Comparison of ENCODE assay signal across 20 cellular contexts in genomic region chr12:40827923-40828592, GRCh38.
DNase-seq lines count a peak whose midpoint lies in the region; ATAC-seq and TF ChIP-seq lines count a peak whose summit lies in the region.
"Had no signal": no experiment of that assay in that cellular context is flagged by ENCODE, and none has a peak within 500 bp of the region (broad histone marks: within the 10 kb centered on the region; RNA-seq: fewer than 3 reads in every experiment).

No MANE protein-coding gene starts in this region.

- no peaks in the 10 kb centered on the region for H3K9me3 Mint-ChIP-seq in MCF 10A (ENCODE audit: unreplicated experiment)
- H3K9me3 Mint-ChIP-seq: activated CD8-positive, alpha-beta T cell treated with anti-CD3 and anti-CD28 coated beads for 36 hours; activated naive CD4-positive, alpha-beta T cell treated with anti-CD3 and anti-CD28 coated beads, Interleukin-2, amount 50 U/mL, for 24 hours; T-helper 1 cell treated with Interleukin-12 subunit alpha and Interleukin-12 subunit beta and Interleukin-4 antibody, amounts not matched to agents 30 μg/mL and 1 μg/mL, for 36 hours had no signal

- peaks cover 14% of the 10 kb centered on the region for H3K27me3 Mint-ChIP-seq in MCF 10A (ENCODE audit: insufficient read depth, unreplicated experiment)
- H3K27me3 Mint-ChIP-seq: activated CD8-positive, alpha-beta T cell treated with anti-CD3 and anti-CD28 coated beads for 36 hours; activated naive CD4-positive, alpha-beta T cell treated with anti-CD3 and anti-CD28 coated beads, Interleukin-2, amount 50 U/mL, for 24 hours; activated T-cell treated with anti-CD3 and anti-CD28 coated beads, Interleukin-2, amount 50 U/mL, for 24 hours; CD4-positive, CD25-positive, alpha-beta regulatory T cell had no signal

- H3K79me2 ChIP-seq in mammary epithelial cell (ENCODE audit: insufficient read depth, low read length): no peaks in the 10 kb centered on the region

- H3K4me2 ChIP-seq in mammary epithelial cell (ENCODE audit: insufficient read depth, low read depth, low read length): peak overlapping the region; percentile 47

- H3K4me1 ChIP-seq in mammary epithelial cell (ENCODE audit: insufficient read depth, low read length): peaks cover 23% of the 10 kb centered on the region
- no peaks in the 10 kb centered on the region for H3K4me1 ChIP-seq in vagina
- H3K4me1 ChIP-seq: spleen had no signal

- no peak overlapping the region for H3K27ac Mint-ChIP-seq in MCF 10A (ENCODE audit: low read depth, unreplicated experiment)
- H3K27ac Mint-ChIP-seq: activated CD8-positive, alpha-beta T cell treated with anti-CD3 and anti-CD28 coated beads for 36 hours; activated naive CD4-positive, alpha-beta T cell treated with anti-CD3 and anti-CD28 coated beads, Interleukin-2, amount 50 U/mL, for 24 hours; activated T-cell treated with anti-CD3 and anti-CD28 coated beads, Interleukin-2, amount 50 U/mL, for 24 hours; CD4-positive, CD25-positive, alpha-beta regulatory T cell; T-helper 1 cell treated with Interleukin-12 subunit alpha and Interleukin-12 subunit beta and Interleukin-4 antibody, amounts not matched to agents 30 μg/mL and 1 μg/mL, for 36 hours had no signal

- H3K4me3 ChIP-seq in mammary epithelial cell (replicated peaks in 1 of 3; ENCODE audit: insufficient read depth in 1 of 3, low read depth in 2 of 3, low read length in 3 of 3) (no peak overlapping the region), vagina (no peak overlapping the region)
- H3K4me3 ChIP-seq: spleen, testis had no signal

- BruUV-seq in mammary epithelial cell (replicated peaks; lab: Mats Ljungman, UMichigan) (no TSS peak), MCF 10A (replicated peaks; lab: Mats Ljungman, UMichigan) (no TSS peak)

- in situ Hi-C loops in mammary epithelial cell (cut with MboI; ENCODE audit: low sequenced_read_pairs in 2 of 2): no loop called here

- no peak for ATAC-seq in GM19328 (IDR thresholded peaks at IDR 0.05; ENCODE audit: unreplicated experiment)
- ATAC-seq: activated CD8-positive, alpha-beta T cell treated with anti-CD3 and anti-CD28 coated beads for 36 hours had no signal

- H3K27me3 ChIP-seq in mammary epithelial cell (ENCODE audit: insufficient read depth, low read length) (no peaks in the 10 kb centered on the region), layer of hippocampus (ENCODE audit: control insufficient read depth, insufficient read depth, low read length) (peaks cover 2% of the 10 kb centered on the region), vagina (no peaks in the 10 kb centered on the region)
- H3K27me3 ChIP-seq: spleen, testis had no signal

- TF ChIP-seq CTCF in mammary epithelial cell (conservative IDR thresholded peaks at IDR 0.05 in 1 of 2, IDR thresholded peaks at IDR 0.05 in 1 of 2; ENCODE audit: extremely low read depth in 1 of 2, insufficient read depth in 1 of 2, low read depth in 1 of 2, low read length in 2 of 2) (no peak), MCF 10A (IDR thresholded peaks at IDR 0.05; ENCODE audit: unreplicated experiment) (no peak), vagina (IDR thresholded peaks at IDR 0.05) (no peak)

- DNase-seq in mammary epithelial cell: no peak
- DNase-seq in MCF 10A (ENCODE audit: unreplicated experiment): no peak
- peak; percentile 88 for DNase-seq in cerebellar cortex (ENCODE audit: low spot score)
- no peak for DNase-seq in NOMO-1 treated with DMSO at 0.1 percent for 48 hours (lab: John Stamatoyannopoulos, UW; ENCODE audit: unreplicated experiment)
- DNase-seq in vagina (ENCODE audit: extremely low spot score in 2 of 2): no peak
- DNase-seq in stimulated activated CD8-positive, alpha-beta memory T cell treated with anti-CD3 and anti-CD28 coated beads, Interleukin-4, amount 100 ng/mL, for 48 hours: no peak
- DNase-seq: activated CD8-positive, alpha-beta T cell treated with anti-CD3 and anti-CD28 coated beads for 36 hours; activated T-cell treated with anti-CD3 and anti-CD28 coated beads, Interleukin-2, amount 50 U/mL, for 24 hours; CD4-positive, CD25-positive, alpha-beta regulatory T cell; cortex of kidney; foreskin fibroblast; Kasumi-1; NCI-H1105; Right ventricle myocardium superior; spleen; testis had no signal

- intact Hi-C loops in mammary epithelial cell (cut with micrococcal nuclease) (loop anchor here (5.0 kb wide), 1 partner anchor 136 kb away; the partner anchor contains the start of gene CNTN1), MCF 10A (cut with micrococcal nuclease) (no loop called here), vagina (cut with DNase I) (no loop called here)

- H3K36me3 ChIP-seq in mammary epithelial cell (ENCODE audit: insufficient read depth, low read length): no peaks in the 10 kb centered on the region
- no peaks in the 10 kb centered on the region for H3K36me3 ChIP-seq in vagina
- H3K36me3 ChIP-seq: spleen had no signal

- H3K9me3 ChIP-seq in mammary epithelial cell (replicated peaks; ENCODE audit: insufficient read depth, low read length) (no peaks in the 10 kb centered on the region), vagina (no peaks in the 10 kb centered on the region)
- H3K9me3 ChIP-seq: spleen, testis had no signal

- H3K27ac ChIP-seq in mammary epithelial cell (ENCODE audit: insufficient read depth, low read depth, low read length): no peak overlapping the region
- peak overlapping the region; percentile 1 for H3K27ac ChIP-seq in layer of hippocampus (ENCODE audit: low read depth, low read length)
- no peak overlapping the region for H3K27ac ChIP-seq in vagina
- H3K27ac ChIP-seq: spleen, testis had no signal

- dilution Hi-C loops in mammary epithelial cell (cut with HindIII; ENCODE audit: low sequenced_read_pairs): no loop called here

- no peak for TF ChIP-seq POLR2A in vagina (IDR thresholded peaks at IDR 0.05)

- 48% methylated on average over 12 of the region's 12 CpGs for WGBS in mammary epithelial cell (ENCODE audit: low coverage, missing lambda C conversion rate)

- CTCF ChIA-PET in mammary epithelial cell (lab: Charles Lee; ENCODE audit: low non-redundant PET): no interaction called here
- CTCF ChIA-PET in MCF 10A (lab: Yijun Ruan, JAX): no interaction called here

- H3K4me3 Mint-ChIP-seq in MCF 10A (ENCODE audit: unreplicated experiment): no peak overlapping the region
- H3K4me3 Mint-ChIP-seq: activated CD8-positive, alpha-beta T cell treated with anti-CD3 and anti-CD28 coated beads for 36 hours; activated naive CD4-positive, alpha-beta T cell treated with anti-CD3 and anti-CD28 coated beads, Interleukin-2, amount 50 U/mL, for 24 hours; activated T-cell treated with anti-CD3 and anti-CD28 coated beads, Interleukin-2, amount 50 U/mL, for 24 hours; CD4-positive, CD25-positive, alpha-beta regulatory T cell; T-helper 1 cell treated with Interleukin-12 subunit alpha and Interleukin-12 subunit beta and Interleukin-4 antibody, amounts not matched to agents 30 μg/mL and 1 μg/mL, for 36 hours had no signal

- H2AFZ ChIP-seq in mammary epithelial cell (ENCODE audit: low read depth, low read length): peak overlapping the region; percentile 60

- H3K9ac ChIP-seq in mammary epithelial cell (ENCODE audit: insufficient read depth, low read length): no peak overlapping the region

- H3K36me3 Mint-ChIP-seq in MCF 10A (ENCODE audit: insufficient read depth, unreplicated experiment): no peaks in the 10 kb centered on the region
- H3K36me3 Mint-ChIP-seq: activated naive CD4-positive, alpha-beta T cell treated with anti-CD3 and anti-CD28 coated beads, Interleukin-2, amount 50 U/mL, for 24 hours; CD4-positive, CD25-positive, alpha-beta regulatory T cell had no signal

- H3K4me1 Mint-ChIP-seq in MCF 10A (ENCODE audit: insufficient read depth, unreplicated experiment): peaks cover 14% of the 10 kb centered on the region
- H3K4me1 Mint-ChIP-seq: activated naive CD4-positive, alpha-beta T cell treated with anti-CD3 and anti-CD28 coated beads, Interleukin-2, amount 50 U/mL, for 24 hours; CD4-positive, CD25-positive, alpha-beta regulatory T cell had no signal

- H4K20me1 ChIP-seq in mammary epithelial cell (ENCODE audit: insufficient read depth, low read length): no peaks in the 10 kb centered on the region

- POLR2A ChIA-PET in MCF 10A (lab: Yijun Ruan, JAX): no interaction called here
